In genomic region chr7:23472556-23472955, GRCh38 we compare ENCODE assay signal across 15 cellular contexts. TPM values are rescaled to one million over a fixed set of nuclear protein-coding genes. Genes with fewer than 3 reads are reported as not detected.
DNase-seq lines count a peak whose midpoint lies in the region; ATAC-seq and TF ChIP-seq lines count a peak whose summit lies in the region.
"Had no signal": no experiment of that assay in that cellular context is flagged by ENCODE, and none has a peak within 500 bp of the region (broad histone marks: within the 10 kb centered on the region; RNA-seq: fewer than 3 reads in every experiment).

No MANE protein-coding gene starts in this region.

- H3K27me3 Mint-ChIP-seq in H9 (ENCODE audit: low read depth) = no peaks in the 10 kb centered on the region; the same call in 1 of the 2 replicates

- H3K4me1 Mint-ChIP-seq in H9 = peaks cover 24 to 25% of the 10 kb centered on the region in 2 experiments

- peak overlapping the region in 2 of 3 experiments; percentile 90 to 97; a peak in 3 of 7 replicates for H3K27ac Mint-ChIP-seq in H9

- no peak overlapping the region for H2AFZ ChIP-seq in ACC112 (ENCODE audit: low read length, unreplicated experiment)
- H2AFZ ChIP-seq in H9 (ENCODE audit: low read length) = no peak overlapping the region

- no peak overlapping the region for H2BK5ac ChIP-seq in H9 (ENCODE audit: insufficient read length, low read length)

- no peak overlapping the region for H2AK5ac ChIP-seq in H9 (ENCODE audit: insufficient read length, low read length)

- peak overlapping the region; percentile 29 for H3K9ac ChIP-seq in H9 (ENCODE audit: extremely low read depth, insufficient read length, low read length)

- TF ChIP-seq CTCF in H9 (conservative IDR thresholded peaks at IDR 0.05) (no peak), Panc1 (IDR thresholded peaks at IDR 0.05) (no peak), GM13977 (IDR thresholded peaks at IDR 0.05; ENCODE audit: extremely low read depth, insufficient read depth, missing control alignments) (no peak)

- H3K36me3 Mint-ChIP-seq in H9 (ENCODE audit: insufficient read depth in 1 of 3, low read depth in 3 of 3) = peaks cover 7 to 10% (median 8%) of the 10 kb centered on the region in 3 experiments

- POLR2A ChIA-PET in Panc1 (lab: Charles Lee) = interaction anchor here (0.6 to 1.3 kb wide), 6 partner anchors 16 to 256 kb away, joined by 3 to 8 read pairs (median 3); no protein-coding TSS in a partner anchor

- intact Hi-C loops in Panc1 (cut with micrococcal nuclease; ENCODE audit: unreplicated experiment) = loop anchor here (5.0 to 10.0 kb wide), 4 partner anchors 40 to 198 kb away; partner anchors contain the start of gene TRA2A

- no peak overlapping the region for H3K14ac ChIP-seq in H9 (ENCODE audit: insufficient read depth, low read length)

- peaks cover 38% of the 10 kb centered on the region for H3K79me2 ChIP-seq in ACC112 (ENCODE audit: control insufficient read depth, insufficient read depth, low read length, unreplicated experiment)
- H3K79me2 ChIP-seq in H9 (ENCODE audit: insufficient read depth, low read length) = peaks cover 32% of the 10 kb centered on the region; the same call in 1 of the 2 replicates

- no peak overlapping the region for H4K91ac ChIP-seq in H9 (ENCODE audit: insufficient read length, low read depth, low read length)

- BruUV-seq in Panc1 (replicated peaks; lab: Mats Ljungman, UMichigan) = no TSS peak

- peak overlapping the region; percentile 64 for H3K4me2 ChIP-seq in H9 (ENCODE audit: insufficient read depth, insufficient read length, low read length)

- no peak overlapping the region for H3K4ac ChIP-seq in H9 (ENCODE audit: low read depth, low read length)

- H3K27ac ChIP-seq in ACC112 (ENCODE audit: low read depth, low read length) (0 out of 2 replicates have a peak overlapping the region, but pooled peaks have one; percentile 49), H9 (ENCODE audit: insufficient read length, low read depth, low read length) (no peak overlapping the region), Panc1 (ENCODE audit: low read length) (peak overlapping the region; percentile 100)
- H3K27ac ChIP-seq: upper lobe of right lung had no signal

- H2BK120ac ChIP-seq in H9 (ENCODE audit: low read depth, low read length, poor library complexity, severe bottlenecking) = no peak overlapping the region

- H3K9me3 ChIP-seq in H9 (ENCODE audit: control insufficient read depth, low read depth, low read length) (no peaks in the 10 kb centered on the region), Panc1 (ENCODE audit: control insufficient read depth, insufficient read depth, low read depth, low read length) (no peaks in the 10 kb centered on the region)
- H3K9me3 ChIP-seq: mucosa of descending colon, upper lobe of right lung had no signal

- no peaks in the 10 kb centered on the region for H4K20me1 ChIP-seq in H9 (ENCODE audit: control insufficient read depth, insufficient read depth, insufficient read length)

- peaks cover 19% of the 10 kb centered on the region for H3K4me1 ChIP-seq in ACC112 (ENCODE audit: control insufficient read depth, insufficient read depth, low read length, unreplicated experiment)
- no peaks in the 10 kb centered on the region for H3K4me1 ChIP-seq in H9 (ENCODE audit: insufficient read depth, low read length)
- peaks cover 22% of the 10 kb centered on the region for H3K4me1 ChIP-seq in Panc1 (ENCODE audit: control insufficient read depth, insufficient read depth, low read length)

- CTCF ChIA-PET in Panc1 (lab: Charles Lee) = interaction anchor here (0.7 to 1.2 kb wide), 2 partner anchors 51 to 114 kb away, joined by 4 to 5 read pairs; no protein-coding TSS in a partner anchor

- H2BK20ac ChIP-seq in H9 (ENCODE audit: low read depth, low read length, poor library complexity, severe bottlenecking) = no peak overlapping the region

- H3K18ac ChIP-seq in H9 (ENCODE audit: insufficient read length, low read depth, low read length) = no peak overlapping the region

- no peak overlapping the region for H4K8ac ChIP-seq in H9 (replicated peaks; ENCODE audit: insufficient read length, low read depth, low read length)

- no peak overlapping the region for H2BK15ac ChIP-seq in H9 (ENCODE audit: low read depth, low read length)

- no peak overlapping the region for H4K5ac ChIP-seq in H9 (ENCODE audit: insufficient read length, low read depth, low read length)

- peak overlapping the region; percentile 91 to 99 for H3K4me3 Mint-ChIP-seq in H9

- no peak for DNase-seq in H9
- DNase-seq in Panc1 (ENCODE audit: low read depth, low spot score) = no peak
- no peak for DNase-seq in occipital lobe (lab: John Stamatoyannopoulos, UW)
- DNase-seq in activated CD8-positive, alpha-beta memory T cell treated with anti-CD3 and anti-CD28 coated beads, Interleukin-2, amount 50 U/mL, for 4 hours = no peak
- no peak for DNase-seq in GM13977 (ENCODE audit: low spot score)
- DNase-seq: activated CD4-positive, alpha-beta T cell treated with anti-CD3 and anti-CD28 coated beads, Interleukin-2, amount 50 U/mL, for 48 hours; activated effector memory CD4-positive, alpha-beta T cell treated with anti-CD3 and anti-CD28 coated beads, Interleukin-2, amount 50 U/mL, for 16 hours; effector CD4-positive, alpha-beta T cell; mucosa of descending colon; NCI-H2171 treated with DMSO at 0.1 percent for 48 hours; T1000; upper lobe of right lung had no signal

- H3K56ac ChIP-seq in H9 (ENCODE audit: insufficient read length, low read depth, low read length) = no peak overlapping the region

- ATAC-seq in Panc1 (no peak), GM21367 (IDR thresholded peaks at IDR 0.05; ENCODE audit: unreplicated experiment) (no peak)
- ATAC-seq: mucosa of descending colon, upper lobe of right lung had no signal

- in situ Hi-C loops in Panc1 (cut with HindIII; ENCODE audit: low pct_unique_long_range_greater_than_20kb, low sequenced_read_pairs) = no loop called here
- in situ Hi-C loops in GM13977 (cut with MboI; ENCODE audit: low pct_unique_long_range_greater_than_20kb, low sequenced_read_pairs, unreplicated experiment) = no loop called here

- H3K79me1 ChIP-seq in H9 (ENCODE audit: insufficient read depth, low read depth, low read length, poor library complexity, severe bottlenecking) = no peaks in the 10 kb centered on the region

- peak overlapping the region; percentile 96 for H3K4me3 ChIP-seq in ACC112 (ENCODE audit: low read depth, low read length)
- peak overlapping the region; percentile 88 to 98; a peak in 3 of 4 replicates for H3K4me3 ChIP-seq in Panc1 (ENCODE audit: low read depth in 2 of 2, low read length in 2 of 2)
- peak overlapping the region; percentile 69 for H3K4me3 ChIP-seq in iPS-11a (ENCODE audit: low read depth, low read length)
- H3K4me3 ChIP-seq: mucosa of descending colon, upper lobe of right lung had no signal

- H3K23ac ChIP-seq in H9 (ENCODE audit: insufficient read length, low read depth, low read length) = no peak overlapping the region

- H3K9me3 Mint-ChIP-seq in H9 = peaks cover 3 to 6% of the 10 kb centered on the region in 2 experiments

- no peak overlapping the region for H3T11ph ChIP-seq in H9 (ENCODE audit: low read length)

- H3K23me2 ChIP-seq in H9 (ENCODE audit: insufficient read length, low read depth, low read length, poor library complexity, severe bottlenecking) = peaks cover 23% of the 10 kb centered on the region

- no peaks in the 10 kb centered on the region for H3K36me3 ChIP-seq in ACC112 (ENCODE audit: insufficient read depth, low read length)
- H3K36me3 ChIP-seq in Panc1 (ENCODE audit: control insufficient read depth, insufficient read depth, low read length) = no peaks in the 10 kb centered on the region; the same call in 1 of the 2 replicates
- H3K36me3 ChIP-seq: upper lobe of right lung had no signal

- peaks cover 25% of the 10 kb centered on the region for H3K27me3 ChIP-seq in ACC112 (ENCODE audit: insufficient read depth, low read length)
- H3K27me3 ChIP-seq in H9 (ENCODE audit: insufficient read depth, low read length) = no peaks in the 10 kb centered on the region
- no peaks in the 10 kb centered on the region for H3K27me3 ChIP-seq in Panc1 (ENCODE audit: control insufficient read depth, insufficient read depth, low read length)

- no peak overlapping the region for H2BK12ac ChIP-seq in H9 (ENCODE audit: insufficient read length, low read depth, low read length)

RNA-seq across cellular contexts. Expression of gene IGF2BP3, which starts 2.3 kb away (rescaled TPM):
- total RNA-seq in H9 (2021) (180 and 197 TPM in 2 replicates), Panc1 (2021; ENCODE audit: unreplicated experiment) (80.2 TPM), occipital lobe (84.1 TPM)
- polyA plus RNA-seq in Panc1 (2012; ENCODE audit: insufficient read length) = 47.4 TPM

RNA-seq across cellular contexts. Expression of gene TRA2A, which starts 59.2 kb away (rescaled TPM):
- total RNA-seq in H9 (2021) (164 and 169 TPM in 2 replicates), Panc1 (2021; ENCODE audit: unreplicated experiment) (106 TPM), occipital lobe (68.0 TPM)
- polyA plus RNA-seq in Panc1 (2012; ENCODE audit: insufficient read length) = 63.3 TPM
